9 cellular contexts compared by ENCODE assay signal in genomic region chr6:150417899-150418824, GRCh38. TPM values are rescaled to one million over a fixed set of nuclear protein-coding genes. Genes with fewer than 3 reads are reported as not detected.
DNase-seq lines count a peak whose midpoint lies in the region; ATAC-seq and TF ChIP-seq lines count a peak whose summit lies in the region.
"Had no signal": no experiment of that assay in that cellular context is flagged by ENCODE, and none has a peak within 500 bp of the region (broad histone marks: within the 10 kb centered on the region; RNA-seq: fewer than 3 reads in every experiment).

No MANE protein-coding gene starts in this region.

- peaks cover 32% of the 10 kb centered on the region for H3K4me1 Mint-ChIP-seq in activated T-cell treated with anti-CD3 and anti-CD28 coated beads, Interleukin-2, amount 50 U/mL, for 24 hours (ENCODE audit: low read depth)

- peaks cover 8% of the 10 kb centered on the region for H3K27me3 ChIP-seq in BJ (ENCODE audit: control insufficient read depth, insufficient read depth, low read length)
- H3K27me3 ChIP-seq in osteoblast (ENCODE audit: insufficient read depth, low read length): peaks cover 4% of the 10 kb centered on the region

- H3K79me2 ChIP-seq in osteoblast (ENCODE audit: insufficient read depth, low read length): no peaks in the 10 kb centered on the region

- H3K4me3 ChIP-seq in BJ (ENCODE audit: low read depth, low read length) (peak overlapping the region; percentile 33), osteoblast (ENCODE audit: insufficient read depth, low read length) (peak overlapping the region; percentile 68)

- peak overlapping the region; percentile 96 for H2AFZ ChIP-seq in osteoblast (ENCODE audit: low read length)

- peak overlapping the region; percentile 76 for H3K27ac Mint-ChIP-seq in activated T-cell treated with anti-CD3 and anti-CD28 coated beads, Interleukin-2, amount 50 U/mL, for 24 hours

- H3K27ac ChIP-seq in osteoblast (ENCODE audit: low read depth, low read length): peak overlapping the region; percentile 53

- in situ Hi-C loops in GM13977 (cut with MboI; ENCODE audit: low pct_unique_long_range_greater_than_20kb, low sequenced_read_pairs, unreplicated experiment): loop anchor here (10.0 kb wide), 1 partner anchor 397 kb away; no protein-coding TSS in a partner anchor

- POLR2A ChIA-PET in BJ (lab: Charles Lee): interaction anchor here (0.6 kb wide), 1 partner anchor 378 kb away, joined by 3 read pairs; no protein-coding TSS in a partner anchor

- H3K27me3 Mint-ChIP-seq in activated T-cell treated with anti-CD3 and anti-CD28 coated beads, Interleukin-2, amount 50 U/mL, for 24 hours: peaks cover 30% of the 10 kb centered on the region

- H3K4me3 Mint-ChIP-seq in activated T-cell treated with anti-CD3 and anti-CD28 coated beads, Interleukin-2, amount 50 U/mL, for 24 hours: peak overlapping the region; percentile 58

- H3K4me1 ChIP-seq in osteoblast (ENCODE audit: insufficient read depth, low read length): peaks cover 13% of the 10 kb centered on the region

- no peaks in the 10 kb centered on the region for H3K36me3 Mint-ChIP-seq in activated T-cell treated with anti-CD3 and anti-CD28 coated beads, Interleukin-2, amount 50 U/mL, for 24 hours (ENCODE audit: low read depth)

- ATAC-seq in HG03103 (IDR thresholded peaks at IDR 0.05; ENCODE audit: low read depth, unreplicated experiment) (peak; percentile 73), HG03095 (IDR thresholded peaks at IDR 0.05; ENCODE audit: unreplicated experiment) (no peak)

- H3K36me3 ChIP-seq in BJ (ENCODE audit: control insufficient read depth, insufficient read depth, low read length) (no peaks in the 10 kb centered on the region), osteoblast (ENCODE audit: insufficient read depth, low read length) (no peaks in the 10 kb centered on the region)

- H4K20me1 ChIP-seq in osteoblast (ENCODE audit: insufficient read depth, low read length): no peaks in the 10 kb centered on the region

- DNase-seq in BJ (ENCODE audit: low read depth) (peak; percentile 72), GM13977 (ENCODE audit: low spot score) (peak; percentile 77), NCI-H2227 (lab: John Stamatoyannopoulos, UW; ENCODE audit: unreplicated experiment) (peak; percentile 59), foreskin melanocyte (peak; percentile 67), osteoblast (ENCODE audit: insufficient read length, low spot score, missing footprints) (peak; percentile 95)
- DNase-seq in activated T-cell treated with anti-CD3 and anti-CD28 coated beads, Interleukin-2, amount 50 U/mL, for 24 hours: no peak

- TF ChIP-seq CTCF in BJ (IDR thresholded peaks at IDR 0.05; ENCODE audit: insufficient read depth, low read depth, low read length) (peak; percentile 80), GM13977 (IDR thresholded peaks at IDR 0.05; ENCODE audit: extremely low read depth, insufficient read depth, missing control alignments) (peak; percentile 82), osteoblast (IDR thresholded peaks at IDR 0.05; ENCODE audit: extremely low read depth, low read depth, low read length) (peak; percentile 83)

- no peaks in the 10 kb centered on the region for H3K9me3 ChIP-seq in osteoblast (ENCODE audit: low read depth, low read length)

- H3K4me2 ChIP-seq in osteoblast (ENCODE audit: insufficient read depth, low read length): peak overlapping the region; percentile 82

- H3K9me3 Mint-ChIP-seq in activated T-cell treated with anti-CD3 and anti-CD28 coated beads, Interleukin-2, amount 50 U/mL, for 24 hours: no peaks in the 10 kb centered on the region

- CTCF ChIA-PET in BJ (lab: Yijun Ruan, JAX): interaction anchor here (0.6 to 6.3 kb wide), 31 partner anchors 9 to 917 kb away, joined by 3 to 135 read pairs (median 4); no protein-coding TSS in a partner anchor

RNA-seq across cellular contexts. Expression of gene IYD, which starts 49.4 kb away (rescaled TPM):
- polyA plus RNA-seq in BJ (2011; rRNA removed): not detected in 2 replicates
- not detected in 2 replicates for polyA minus RNA-seq in BJ (2011; rRNA and poly(A)+ RNA removed)
- not detected in 2 replicates for total RNA-seq in osteoblast
- total RNA-seq: temporal lobe had no signal
